In the genomic region with DNA sequence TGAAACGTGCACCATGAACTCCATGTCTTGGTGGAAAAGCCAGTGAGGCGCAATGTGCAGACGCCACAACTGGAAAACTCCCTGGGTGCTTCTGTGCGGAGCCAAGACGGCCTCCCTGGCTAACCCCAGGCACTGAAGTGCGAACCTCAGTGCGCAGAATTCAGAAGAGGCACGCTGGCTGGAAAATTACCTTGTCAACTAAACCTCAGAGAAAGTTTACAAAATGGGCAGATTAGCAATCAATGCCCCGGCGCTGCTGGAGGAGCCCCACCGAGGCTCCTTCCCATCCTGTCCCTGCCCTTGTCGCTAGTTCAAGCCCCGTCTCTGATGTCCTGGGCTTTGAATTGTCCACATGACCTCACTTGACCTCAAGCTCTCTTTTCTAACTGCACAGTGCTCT, we compare ENCODE assay signal across 20 cellular contexts. TPM values are rescaled to one million over a fixed set of nuclear protein-coding genes. Genes with fewer than 3 reads are reported as not detected.
A peak's percentile ranks its signal among the peaks of the same experiment; 100 is the strongest.
DNase-seq lines count a peak whose midpoint lies in the region; ATAC-seq lines count a peak whose summit lies in the region.
"Had no signal": no experiment of that assay in that cellular context is flagged by ENCODE, and none has a peak within 500 bp of the region (broad histone marks: within the 10 kb centered on the region; RNA-seq: fewer than 3 reads in every experiment).

No MANE protein-coding gene starts in this region.

- intact Hi-C loops in Right ventricle myocardium inferior (cut with DNase I) (no loop called here), cardiac septum (cut with DNase I) (no loop called here), posterior vena cava (cut with DNase I) (no loop called here)

- ATAC-seq in Right ventricle myocardium inferior, result no peak
- ATAC-seq: GM23338 had no signal

- peak; percentile 42 for DNase-seq in Right ventricle myocardium inferior (ENCODE audit: missing footprints)
- DNase-seq in cardiac septum (ENCODE audit: low spot score), result no peak
- DNase-seq in caudate nucleus (lab: John Stamatoyannopoulos, UW), result no peak
- peak; percentile 22 for DNase-seq in islet precursor cell
- peak; percentile 70 for DNase-seq in posterior vena cava (ENCODE audit: low spot score)
- no peak for DNase-seq in NCI-H748 treated with DMSO at 0.1 percent for 48 hours (lab: John Stamatoyannopoulos, UW)
- DNase-seq in hippocampal formation (lab: John Stamatoyannopoulos, UW), result no peak
- no peak for DNase-seq in SHP77 treated with DMSO at 0.1 percent for 48 hours (lab: John Stamatoyannopoulos, UW)
- DNase-seq: 8988T; ACHN; BE2C; CD4-positive, CD25-positive, alpha-beta regulatory T cell; KBM-7; NCI-H2029; NCI-H446; NCI-H524 treated with DMSO at 0.1 percent for 48 hours; RPMI8226; SIG-M5 had no signal

- peak overlapping the region; percentile 8 for H3K27ac ChIP-seq in caudate nucleus (ENCODE audit: low read depth, low read length)
- H3K27ac ChIP-seq: SK-N-MC had no signal

RNA-seq across cellular contexts. Expression of gene SNORC, which starts 22.2 kb away (rescaled TPM):
- total RNA-seq in Right ventricle myocardium inferior (0.46 TPM), cardiac septum (1.1 TPM), posterior vena cava (under 1 TPM; 0.79 to 1.00 TPM)

Comparison
In these comparisons a context has a peak if more than half of its experiments do, and no peak if none do; other contexts are left out.
1. DNase-seq: peak in Right ventricle myocardium inferior (single experiment), islet precursor cell (single experiment) and posterior vena cava (single experiment); none in cardiac septum (single experiment), caudate nucleus (0 of 61), NCI-H748 treated with DMSO at 0.1 percent for 48 hours (single experiment), hippocampal formation (0 of 2) and SHP77 treated with DMSO at 0.1 percent for 48 hours (single experiment).